In the genomic region with DNA sequence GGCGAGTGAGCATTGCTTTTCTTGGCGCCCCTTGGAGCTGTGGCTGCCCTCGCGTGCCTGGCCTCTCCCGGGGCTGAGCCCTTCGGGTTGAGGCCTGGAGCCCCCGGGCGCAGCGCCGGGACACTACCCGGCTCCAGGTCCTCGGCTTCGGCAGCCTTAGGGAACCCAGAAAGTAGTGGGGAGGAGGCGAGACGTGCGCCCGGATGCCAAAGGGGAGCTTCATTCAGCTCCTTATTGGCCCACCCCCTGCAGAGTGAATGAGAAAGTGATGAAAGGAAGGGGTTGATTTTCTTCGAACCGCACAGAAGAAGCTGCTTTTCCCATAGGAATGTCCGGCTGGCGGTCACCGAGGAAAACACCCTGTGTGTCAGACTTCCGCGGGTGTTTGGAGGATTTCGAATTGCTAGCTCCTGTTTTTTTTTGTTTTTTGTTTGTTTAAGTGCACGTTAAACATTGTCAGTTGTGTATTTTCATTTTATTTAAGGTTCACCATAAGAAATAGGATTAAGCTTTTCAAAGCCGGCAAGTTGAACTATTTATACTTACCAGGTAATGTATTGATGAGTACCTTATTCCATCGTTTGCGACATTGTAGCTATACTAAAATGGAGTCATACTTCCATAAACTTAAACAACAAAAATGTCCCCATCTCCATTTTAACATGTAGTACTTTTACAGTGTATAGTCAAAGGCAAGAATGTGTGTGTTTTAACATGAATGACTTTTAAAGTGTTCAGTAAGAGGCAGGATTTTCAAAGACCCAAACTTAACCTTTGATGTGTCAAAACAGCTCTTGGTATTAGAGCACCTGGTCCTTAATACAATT, we compare ENCODE assay signal across 8 cellular contexts. TPM values are rescaled to one million over a fixed set of nuclear protein-coding genes. Genes with fewer than 3 reads are reported as not detected.
A peak's percentile ranks its signal among the peaks of the same experiment; 100 is the strongest.
DNase-seq lines count a peak whose midpoint lies in the region; ATAC-seq, FAIRE-seq and TF ChIP-seq lines count a peak whose summit lies in the region.

No MANE protein-coding gene starts in this region.

- H3K27ac ChIP-seq in neural progenitor cell, result peak overlapping the region; percentile 89

- H3K79me2 ChIP-seq in Loucy (ENCODE audit: insufficient read depth, low read length) (peaks cover 53% of the 10 kb centered on the region), neural progenitor cell (ENCODE audit: low read depth) (peaks cover 54% of the 10 kb centered on the region)

- no peaks in the 10 kb centered on the region for H3K9me2 ChIP-seq in Loucy (replicated peaks; ENCODE audit: low read depth, low read length)

- H3K4me3 ChIP-seq in H7 (ENCODE audit: insufficient read depth, low read depth, low read length), result peak overlapping the region; percentile 98
- peak overlapping the region; percentile 82 for H3K4me3 ChIP-seq in Loucy (ENCODE audit: low read length, poor library complexity, severe bottlenecking)
- H3K4me3 ChIP-seq in fibroblast of the aortic adventitia (ENCODE audit: low read depth, low read length), result peak overlapping the region; percentile 75
- H3K4me3 ChIP-seq in neural progenitor cell, result peak overlapping the region; percentile 99

- peaks cover 20% of the 10 kb centered on the region for H3K36me3 ChIP-seq in H7 (replicated peaks; ENCODE audit: control insufficient read depth, insufficient read depth, low read length)
- peaks cover 28% of the 10 kb centered on the region for H3K36me3 ChIP-seq in Loucy (ENCODE audit: insufficient read depth, low read length)
- H3K36me3 ChIP-seq in neural progenitor cell, result peaks cover 23% of the 10 kb centered on the region

- no peak for TF ChIP-seq CTCF in Loucy (conservative IDR thresholded peaks at IDR 0.05; ENCODE audit: low read length)
- no peak for TF ChIP-seq CTCF in fibroblast of the aortic adventitia (IDR thresholded peaks at IDR 0.05; ENCODE audit: insufficient read depth, low read length)
- no peak for TF ChIP-seq CTCF in neural progenitor cell (IDR thresholded peaks at IDR 0.05)

- no peaks in the 10 kb centered on the region for H3K27me3 Mint-ChIP-seq in activated T-helper 17 cell treated with anti-CD3 and anti-CD28 coated beads, Interleukin-2, amount 50 U/mL, for 72 hours
- H3K27me3 Mint-ChIP-seq in neural progenitor cell (ENCODE audit: insufficient read depth, low read depth), result peaks cover 5% of the 10 kb centered on the region

- DNase-seq in NCI-H524 (lab: John Stamatoyannopoulos, UW) (peak; percentile 41 to 64), NCI-H524 treated with DMSO at 0.1 percent for 48 hours (lab: John Stamatoyannopoulos, UW) (no peak), H7 (peak; percentile 77), fibroblast of the aortic adventitia (ENCODE audit: low read depth) (peak; percentile 69), neural progenitor cell (ENCODE audit: low spot score) (peak; percentile 88), urothelium cell line (ENCODE audit: low spot score) (peak; percentile 46)

- H3K9me3 ChIP-seq in Loucy (ENCODE audit: insufficient read depth, low read depth, low read length) (no peaks in the 10 kb centered on the region), neural progenitor cell (ENCODE audit: low read depth) (no peaks in the 10 kb centered on the region)

- H3K9ac ChIP-seq in Loucy (ENCODE audit: low read depth, low read length, poor library complexity, severe bottlenecking) (peak overlapping the region; percentile 100), neural progenitor cell (peak overlapping the region; percentile 41)

- peaks cover 36% of the 10 kb centered on the region for H3K4me1 ChIP-seq in Loucy (ENCODE audit: insufficient read depth, low read length, poor library complexity, severe bottlenecking)
- peaks cover 25% of the 10 kb centered on the region for H3K4me1 ChIP-seq in neural progenitor cell

- H3K27ac Mint-ChIP-seq in activated T-helper 17 cell treated with anti-CD3 and anti-CD28 coated beads, Interleukin-2, amount 50 U/mL, for 72 hours, result peak overlapping the region; percentile 94
- peak overlapping the region; percentile 100 for H3K27ac Mint-ChIP-seq in neural progenitor cell

- ATAC-seq in activated T-helper 17 cell treated with anti-CD3 and anti-CD28 coated beads, Interleukin-2, amount 50 U/mL, for 72 hours (replicated peaks), result peak; percentile 22

- H2AFZ ChIP-seq in Loucy (ENCODE audit: low read length) (peak overlapping the region; percentile 92), neural progenitor cell (replicated peaks) (peak overlapping the region; percentile 65)

- H3K4me2 ChIP-seq in Loucy (ENCODE audit: low read depth, low read length, poor library complexity, severe bottlenecking), result peak overlapping the region; percentile 92
- peak overlapping the region; percentile 90 for H3K4me2 ChIP-seq in neural progenitor cell

- H4K20me1 ChIP-seq in Loucy (ENCODE audit: insufficient read depth, low read length, poor library complexity, severe bottlenecking) (peaks cover 33% of the 10 kb centered on the region), neural progenitor cell (ENCODE audit: low read depth) (peaks cover 34% of the 10 kb centered on the region)

- no peaks in the 10 kb centered on the region for H3K9me3 Mint-ChIP-seq in activated T-helper 17 cell treated with anti-CD3 and anti-CD28 coated beads, Interleukin-2, amount 50 U/mL, for 72 hours
- H3K9me3 Mint-ChIP-seq in neural progenitor cell, result no peaks in the 10 kb centered on the region

- no peak for FAIRE-seq in urothelium cell line (lab: Jason Lieb, UNC)

- H3K4me1 Mint-ChIP-seq in activated T-helper 17 cell treated with anti-CD3 and anti-CD28 coated beads, Interleukin-2, amount 50 U/mL, for 72 hours, result peaks cover 21% of the 10 kb centered on the region
- H3K4me1 Mint-ChIP-seq in neural progenitor cell, result peaks cover 31% of the 10 kb centered on the region

- H3F3A ChIP-seq in Loucy (ENCODE audit: low read depth) (no peaks in the 10 kb centered on the region), neural progenitor cell (ENCODE audit: low read depth) (peaks cover 47% of the 10 kb centered on the region)

- H3K27me3 ChIP-seq in H7 (ENCODE audit: control insufficient read depth, insufficient read depth, low read length) (no peaks in the 10 kb centered on the region; the same call in 1 of the 2 replicates), Loucy (ENCODE audit: insufficient read depth, low read length, poor library complexity, severe bottlenecking) (peaks cover 8% of the 10 kb centered on the region), neural progenitor cell (no peaks in the 10 kb centered on the region)

- H3K36me3 Mint-ChIP-seq in activated T-helper 17 cell treated with anti-CD3 and anti-CD28 coated beads, Interleukin-2, amount 50 U/mL, for 72 hours (ENCODE audit: low read depth), result peaks cover 46% of the 10 kb centered on the region
- H3K36me3 Mint-ChIP-seq in neural progenitor cell, result peaks cover 24% of the 10 kb centered on the region

- peak overlapping the region; percentile 93 for H3K4me3 Mint-ChIP-seq in activated T-helper 17 cell treated with anti-CD3 and anti-CD28 coated beads, Interleukin-2, amount 50 U/mL, for 72 hours
- peak overlapping the region; percentile 97 for H3K4me3 Mint-ChIP-seq in neural progenitor cell

RNA-seq across cellular contexts. Expression of a gene that starts 0.9 kb away (rescaled TPM):
- 768 and 799 TPM in 2 replicates for total RNA-seq in H7 (2014; rRNA removed; shearing (Covaris generic))
- 1,000 to 10,000 TPM in 1 of 2 donors, 100 to 1,000 TPM in 1; 622 to 1,188 TPM for total RNA-seq in activated T-helper 17 cell treated with anti-CD3 and anti-CD28 coated beads, Interleukin-2, amount 50 U/mL, for 72 hours
- total RNA-seq in fibroblast of the aortic adventitia (ENCODE audit: low replicate concordance), result 647 and 1,086 TPM in 2 replicates
- 790 and 1,052 TPM in 2 replicates for total RNA-seq in neural progenitor cell (ENCODE audit: low replicate concordance)

RNA-seq across cellular contexts. Expression of a gene that starts 48.3 kb away (rescaled TPM):
- 34.2 and 47.7 TPM in 2 replicates for total RNA-seq in H7 (2014; rRNA removed; shearing (Covaris generic))
- total RNA-seq in activated T-helper 17 cell treated with anti-CD3 and anti-CD28 coated beads, Interleukin-2, amount 50 U/mL, for 72 hours, result 10 to 100 TPM; 28.8 to 33.0 TPM
- total RNA-seq in fibroblast of the aortic adventitia (ENCODE audit: low replicate concordance), result 30.3 and 60.6 TPM in 2 replicates
- total RNA-seq in neural progenitor cell (ENCODE audit: low replicate concordance), result 70.9 and 87.9 TPM in 2 replicates

RNA-seq across cellular contexts. Expression of a gene that starts 58.5 kb away (rescaled TPM):
- 20.5 and 21.5 TPM in 2 replicates for total RNA-seq in H7 (2014; rRNA removed; shearing (Covaris generic))
- total RNA-seq in activated T-helper 17 cell treated with anti-CD3 and anti-CD28 coated beads, Interleukin-2, amount 50 U/mL, for 72 hours, result 10 to 100 TPM; 34.0 to 47.4 TPM
- 30.5 and 67.5 TPM in 2 replicates for total RNA-seq in fibroblast of the aortic adventitia (ENCODE audit: low replicate concordance)
- 20.8 and 26.4 TPM in 2 replicates for total RNA-seq in neural progenitor cell (ENCODE audit: low replicate concordance)
